33 cellular contexts compared by ENCODE assay signal in genomic region chr20:2303693-2304092, GRCh38. TPM values are rescaled to one million over a fixed set of nuclear protein-coding genes. Genes with fewer than 3 reads are reported as not detected.
"Had no signal": no experiment of that assay in that cellular context is flagged by ENCODE, and none has a peak within 500 bp of the region (broad histone marks: within the 10 kb centered on the region; RNA-seq: fewer than 3 reads in every experiment).

No MANE protein-coding gene starts in this region.

- H3K4me3 ChIP-seq: body of pancreas, lower lobe of right lung, thyroid gland, upper lobe of right lung had no signal

- H3K4me3 Mint-ChIP-seq: activated CD4-positive, alpha-beta T cell treated with anti-CD3 and anti-CD28 coated beads, Interleukin-2, amount 10 ng/mL, durations not matched to agents 7 days and 5 days; activated CD8-positive, alpha-beta memory T cell treated with anti-CD3 and anti-CD28 coated beads, Interleukin-2, amount 10 ng/mL, durations not matched to agents 7 days and 5 days; activated CD8-positive, alpha-beta T cell treated with anti-CD3 and anti-CD28 coated beads for 36 hours; activated naive CD4-positive, alpha-beta T cell treated with anti-CD3 and anti-CD28 coated beads, Interleukin-2, amount 50 U/mL, for 24 hours; dendritic cell treated with granulocyte-macrophage colony-stimulating factor and Interleukin-4, amounts not matched to agents 40 ng/mL and 50 ng/mL, for 4 days; naive thymus-derived CD4-positive, alpha-beta T cell; T-cell; T-helper 2 cell treated with Interferon-gamma antibody and Interleukin-4, amounts not matched to agents 5 μg/mL and 100 μg/mL, for 36 hours had no signal

- H3K27me3 ChIP-seq: body of pancreas, thyroid gland, upper lobe of right lung had no signal

- H3K27ac Mint-ChIP-seq: activated CD4-positive, alpha-beta T cell treated with anti-CD3 and anti-CD28 coated beads, Interleukin-2, amount 10 ng/mL, durations not matched to agents 7 days and 5 days; activated CD8-positive, alpha-beta memory T cell treated with anti-CD3 and anti-CD28 coated beads, Interleukin-2, amount 10 ng/mL, durations not matched to agents 7 days and 5 days; activated CD8-positive, alpha-beta T cell treated with anti-CD3 and anti-CD28 coated beads for 36 hours; activated naive CD4-positive, alpha-beta T cell treated with anti-CD3 and anti-CD28 coated beads, Interleukin-2, amount 50 U/mL, for 24 hours; dendritic cell treated with granulocyte-macrophage colony-stimulating factor and Interleukin-4, amounts not matched to agents 40 ng/mL and 50 ng/mL, for 4 days; progenitor cell of endocrine pancreas; T-cell; T-helper 2 cell treated with Interferon-gamma antibody and Interleukin-4, amounts not matched to agents 5 μg/mL and 100 μg/mL, for 36 hours had no signal

- H3K27me3 Mint-ChIP-seq: activated naive CD4-positive, alpha-beta T cell treated with anti-CD3 and anti-CD28 coated beads, Interleukin-2, amount 50 U/mL, for 24 hours had no signal

- ATAC-seq: activated CD8-positive, alpha-beta memory T cell treated with anti-CD3 and anti-CD28 coated beads, Interleukin-2, amount 10 ng/mL, durations not matched to agents 7 days and 5 days; activated CD8-positive, alpha-beta T cell treated with anti-CD3 and anti-CD28 coated beads for 36 hours; body of pancreas; foreskin keratinocyte; left cardiac atrium; lower lobe of right lung; naive thymus-derived CD4-positive, alpha-beta T cell; stimulated activated naive CD8-positive, alpha-beta T cell treated with anti-CD3 and anti-CD28 coated beads, Interleukin-15, Interleukin-2, amounts not matched to agents 100 U/mL and 50 U/mL, for 24 hours; T-cell; upper lobe of right lung had no signal

- H3K4me1 ChIP-seq: foreskin keratinocyte, lower lobe of right lung had no signal

- H3K36me3 ChIP-seq: lower lobe of right lung, thyroid gland, upper lobe of right lung, WERI-Rb-1 had no signal

- H3K4me1 Mint-ChIP-seq: activated CD4-positive, alpha-beta T cell treated with anti-CD3 and anti-CD28 coated beads, Interleukin-2, amount 10 ng/mL, durations not matched to agents 7 days and 5 days; activated naive CD4-positive, alpha-beta T cell treated with anti-CD3 and anti-CD28 coated beads, Interleukin-2, amount 50 U/mL, for 24 hours had no signal

- H3K36me3 Mint-ChIP-seq: activated CD8-positive, alpha-beta memory T cell treated with anti-CD3 and anti-CD28 coated beads, Interleukin-2, amount 10 ng/mL, durations not matched to agents 7 days and 5 days; activated naive CD4-positive, alpha-beta T cell treated with anti-CD3 and anti-CD28 coated beads, Interleukin-2, amount 50 U/mL, for 24 hours; naive thymus-derived CD4-positive, alpha-beta T cell; T-cell had no signal

- H3K27ac ChIP-seq: foreskin keratinocyte, lower lobe of right lung, thyroid gland, upper lobe of right lung, WERI-Rb-1 had no signal

- H3K9me3 ChIP-seq: body of pancreas, lower lobe of right lung, thyroid gland, upper lobe of right lung had no signal

- H3K9me3 Mint-ChIP-seq: activated CD4-positive, alpha-beta T cell treated with anti-CD3 and anti-CD28 coated beads, Interleukin-2, amount 10 ng/mL, durations not matched to agents 7 days and 5 days; activated CD8-positive, alpha-beta T cell treated with anti-CD3 and anti-CD28 coated beads for 36 hours; activated naive CD4-positive, alpha-beta T cell treated with anti-CD3 and anti-CD28 coated beads, Interleukin-2, amount 50 U/mL, for 24 hours; dendritic cell treated with granulocyte-macrophage colony-stimulating factor and Interleukin-4, amounts not matched to agents 40 ng/mL and 50 ng/mL, for 4 days; naive thymus-derived CD4-positive, alpha-beta T cell; T-cell; T-helper 2 cell treated with Interferon-gamma antibody and Interleukin-4, amounts not matched to agents 5 μg/mL and 100 μg/mL, for 36 hours had no signal

- DNase-seq: activated CD4-positive, alpha-beta T cell treated with anti-CD3 and anti-CD28 coated beads, Interleukin-2, amount 10 ng/mL, durations not matched to agents 7 days and 5 days; activated CD4-positive, CD25-positive, alpha-beta regulatory T cell treated with anti-CD3 and anti-CD28 coated beads, Interleukin-2, amount 50 U/mL, for 72 hours; activated CD8-positive, alpha-beta memory T cell treated with anti-CD3 and anti-CD28 coated beads, Interleukin-2, amount 10 ng/mL, durations not matched to agents 7 days and 5 days; activated CD8-positive, alpha-beta T cell treated with anti-CD3 and anti-CD28 coated beads for 36 hours; activated gamma-delta T cell treated with Interleukin-2 at 50 U/mL for 16 hours; activated T-cell treated with anti-CD3 and anti-CD28 coated beads for 4 hours; anterior cingulate cortex; body of pancreas; effector CD8-positive, alpha-beta T cell; erythroblast; foreskin keratinocyte; glutamatergic neuron; hippocampal formation; left cardiac atrium; lower lobe of right lung; mesendoderm; naive thymus-derived CD4-positive, alpha-beta T cell; stimulated activated CD4-positive, alpha-beta T cell treated with anti-CD3 and anti-CD28 coated beads, Interleukin-12 subunit alpha, Interleukin-12 subunit beta, amount 100 ng/mL, for 4 hours; stimulated activated CD4-positive, alpha-beta T cell treated with anti-CD3 and anti-CD28 coated beads, Interleukin-4, amount 100 ng/mL, for 4 hours; stimulated activated naive CD8-positive, alpha-beta T cell treated with anti-CD3 and anti-CD28 coated beads, Interleukin-15, Interleukin-2, amounts not matched to agents 100 U/mL and 50 U/mL, for 24 hours; substantia nigra; T-cell; thyroid gland; upper lobe of right lung; WERI-Rb-1 had no signal

RNA-seq across cellular contexts. Expression of gene TGM3, which starts 7.9 kb away (rescaled TPM):
- total RNA-seq: activated CD4-positive, alpha-beta T cell treated with anti-CD3 and anti-CD28 coated beads, Interleukin-2, amount 10 ng/mL, durations not matched to agents 7 days and 5 days; activated CD8-positive, alpha-beta memory T cell treated with anti-CD3 and anti-CD28 coated beads, Interleukin-2, amount 10 ng/mL, durations not matched to agents 7 days and 5 days; activated CD8-positive, alpha-beta T cell treated with anti-CD3 and anti-CD28 coated beads for 36 hours; cardiac septum; chondrocyte; foreskin keratinocyte; left cardiac atrium; naive thymus-derived CD4-positive, alpha-beta T cell; osteocyte; T-cell; thyroid gland; upper lobe of right lung had no signal
- polyA plus RNA-seq: fibroblast of lung; foreskin keratinocyte; naive thymus-derived CD4-positive, alpha-beta T cell had no signal
